Comparison of ENCODE assay signal across 8 cellular contexts in the genomic region with DNA sequence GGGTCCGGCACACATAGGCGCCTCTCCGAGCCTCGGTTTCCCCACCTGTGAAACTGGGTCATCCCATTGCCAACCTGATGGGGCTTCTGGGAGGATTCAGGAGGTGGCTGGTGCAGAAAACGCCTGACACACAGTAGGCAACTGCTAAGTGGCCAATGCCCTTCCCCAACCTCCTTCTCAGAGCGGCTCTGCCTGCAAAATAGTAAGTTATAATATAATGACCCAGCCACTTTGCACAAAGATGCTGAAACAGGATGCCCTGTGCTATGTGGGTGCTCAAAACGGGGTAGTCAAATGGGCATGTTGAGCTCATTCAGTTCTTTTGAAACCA. TPM values are rescaled to one million over a fixed set of nuclear protein-coding genes. Genes with fewer than 3 reads are reported as not detected.
A peak's percentile ranks its signal among the peaks of the same experiment; 100 is the strongest.
DNase-seq lines count a peak whose midpoint lies in the region; ATAC-seq, FAIRE-seq and TF ChIP-seq lines count a peak whose summit lies in the region.

No MANE protein-coding gene starts in this region.

- peak overlapping the region; percentile 87 for H3K4me2 ChIP-seq in DND-41 (ENCODE audit: insufficient read depth, low read length)
- H3K4me2 ChIP-seq in OCI-LY3 (ENCODE audit: low read length) = peak overlapping the region; percentile 97
- H3K4me2 ChIP-seq in endothelial cell of umbilical vein (ENCODE audit: insufficient read depth, low read length) = peak overlapping the region; percentile 39

- CTCF ChIA-PET in endothelial cell of umbilical vein (lab: Charles Lee) = interaction anchor here (0.6 to 6.2 kb wide), 29 partner anchors 9 to 113 kb away, joined by 3 to 65 read pairs (median 5); a partner anchor contains a TSS

- intact Hi-C loops in endothelial cell of umbilical vein (cut with micrococcal nuclease) (loop anchor here (1.0 to 2.0 kb wide), 4 partner anchors 11 to 93 kb away; a partner anchor contains a TSS), pancreas (cut with DNase I) (no loop called here)

- H3K9me1 ChIP-seq in endothelial cell of umbilical vein (replicated peaks; ENCODE audit: control insufficient read depth, extremely low read depth, insufficient read depth, low read length) = no peaks in the 10 kb centered on the region

- no peak for ATAC-seq in DND-41 (ENCODE audit: insufficient read depth, low read depth)
- ATAC-seq in pancreas = no peak
- no peak for ATAC-seq in HG02763 (IDR thresholded peaks at IDR 0.05; ENCODE audit: unreplicated experiment)

- H3K79me2 ChIP-seq in DND-41 (ENCODE audit: insufficient read depth, low read length) (no peaks in the 10 kb centered on the region), OCI-LY3 (ENCODE audit: low read length) (no peaks in the 10 kb centered on the region), endothelial cell of umbilical vein (ENCODE audit: control insufficient read depth, insufficient read depth, low read length) (no peaks in the 10 kb centered on the region)

- FAIRE-seq in endothelial cell of umbilical vein (lab: Jason Lieb, UNC) (no peak), pancreas (lab: Jason Lieb, UNC) (no peak)

- H4K20me1 ChIP-seq in DND-41 (ENCODE audit: insufficient read depth, low read length) (no peaks in the 10 kb centered on the region), OCI-LY3 (ENCODE audit: insufficient read depth, low read length) (no peaks in the 10 kb centered on the region), endothelial cell of umbilical vein (replicated peaks; ENCODE audit: control insufficient read depth, extremely low read depth, insufficient read depth, low read length) (no peaks in the 10 kb centered on the region)

- dilution Hi-C loops in endothelial cell of umbilical vein (cut with MboI; ENCODE audit: extremely low pct_ligation_motif_present, low sequenced_read_pairs) = no loop called here

- H3K27me3 ChIP-seq in DND-41 (ENCODE audit: insufficient read depth, low read length, poor library complexity) (no peaks in the 10 kb centered on the region), OCI-LY3 (ENCODE audit: low read depth, low read length) (no peaks in the 10 kb centered on the region), endothelial cell of umbilical vein (ENCODE audit: control insufficient read depth in 2 of 2, insufficient read depth in 2 of 2, low read length in 2 of 2) (no peaks in the 10 kb centered on the region), pancreas (no peaks in the 10 kb centered on the region)

- POLR2A ChIA-PET in endothelial cell of umbilical vein (lab: Charles Lee) = interaction anchor here (0.6 to 2.0 kb wide), 6 partner anchors 10 to 100 kb away, joined by 3 to 11 read pairs (median 6); a partner anchor contains a TSS

- H3K9me3 ChIP-seq in DND-41 (ENCODE audit: insufficient read depth, low read length, severe bottlenecking) = no peaks in the 10 kb centered on the region
- H3K9me3 ChIP-seq in OCI-LY3 (ENCODE audit: insufficient read depth, low read length) = no peaks in the 10 kb centered on the region
- H3K9me3 ChIP-seq in endothelial cell of umbilical vein (replicated peaks; ENCODE audit: control insufficient read depth, insufficient read depth, low read length) = no peaks in the 10 kb centered on the region
- no peaks in the 10 kb centered on the region for H3K9me3 ChIP-seq in pancreas

- DNase-seq in DND-41 = no peak
- DNase-seq in endothelial cell of umbilical vein (ENCODE audit: low read depth, low spot score) = no peak
- no peak for DNase-seq in pancreas
- no peak for DNase-seq in kidney tubule cell (ENCODE audit: low spot score)
- no peak for DNase-seq in superior temporal gyrus (ENCODE audit: extremely low spot score)
- no peak for DNase-seq in activated CD4-positive, alpha-beta T cell treated with anti-CD3 and anti-CD28 coated beads, Interleukin-2, amount 50 U/mL, for 1 hour

- peak overlapping the region; percentile 63 for H3K9ac ChIP-seq in DND-41 (ENCODE audit: low read depth, low read length)
- peak overlapping the region; percentile 64 for H3K9ac ChIP-seq in OCI-LY3 (ENCODE audit: low read length)
- peak overlapping the region; percentile 82 for H3K9ac ChIP-seq in endothelial cell of umbilical vein (replicated peaks; ENCODE audit: extremely low read depth, insufficient read depth, low read length)

- H3K36me3 ChIP-seq in DND-41 (ENCODE audit: insufficient read depth, low read length) (no peaks in the 10 kb centered on the region), OCI-LY3 (replicated peaks; ENCODE audit: low read depth, low read length) (no peaks in the 10 kb centered on the region), endothelial cell of umbilical vein (ENCODE audit: control insufficient read depth in 2 of 2, extremely low read depth in 1 of 2, insufficient read depth in 2 of 2, low read length in 2 of 2) (no peaks in the 10 kb centered on the region), pancreas (no peaks in the 10 kb centered on the region)

- H3K27ac ChIP-seq in DND-41 (ENCODE audit: low read length) (peak overlapping the region; percentile 3; the same call in 1 of the 2 replicates), OCI-LY3 (ENCODE audit: low read length) (no peak overlapping the region), endothelial cell of umbilical vein (ENCODE audit: insufficient read depth, low read depth, low read length) (peak overlapping the region; percentile 69), pancreas (no peak overlapping the region)

- H3K4me1 ChIP-seq in DND-41 (ENCODE audit: insufficient read depth, low read length) (peaks cover 10% of the 10 kb centered on the region), OCI-LY3 (ENCODE audit: low read length) (peaks cover 5% of the 10 kb centered on the region), endothelial cell of umbilical vein (ENCODE audit: control insufficient read depth, extremely low read depth, insufficient read depth, low read length) (peaks cover 9% of the 10 kb centered on the region), pancreas (peaks cover 0 to 2% (median 0%) of the 10 kb centered on the region in 3 donors)

- H2AFZ ChIP-seq in DND-41 (ENCODE audit: low read depth, low read length) = peak overlapping the region; percentile 83
- peak overlapping the region; percentile 64 for H2AFZ ChIP-seq in OCI-LY3 (ENCODE audit: low read depth, low read length)
- H2AFZ ChIP-seq in endothelial cell of umbilical vein (ENCODE audit: low read depth, low read length) = peak overlapping the region; percentile 67

- TF ChIP-seq POLR2A in endothelial cell of umbilical vein (IDR thresholded peaks at IDR 0.05; ENCODE audit: low read depth, low read length) = no peak

- 6 to 10% methylated on average over 7 of the region's 7 CpGs for WGBS in pancreas, 2 donors

- no TSS peak for BruUV-seq in endothelial cell of umbilical vein (replicated peaks; lab: Mats Ljungman, UMichigan)

- H3K4me3 ChIP-seq in DND-41 (ENCODE audit: low read depth in 1 of 2, low read length in 2 of 2) (peak overlapping the region; percentile 23 to 66; a peak in 3 of 4 replicates), OCI-LY3 (ENCODE audit: low read length) (peak overlapping the region; percentile 87), endothelial cell of umbilical vein (replicated peaks in 1 of 3; ENCODE audit: insufficient read depth in 1 of 3, low read depth in 1 of 3, low read length in 3 of 3) (peak overlapping the region; percentile 55 to 72 (median 57)), pancreas (peak overlapping the region; percentile 67 to 95 (median 86))

- TF ChIP-seq CTCF in DND-41 (IDR thresholded peaks at IDR 0.05; ENCODE audit: borderline replicate concordance, extremely low read depth, low read length, poor library complexity, severe bottlenecking) (no peak), OCI-LY3 (IDR thresholded peaks at IDR 0.05; ENCODE audit: low read depth, low read length) (no peak), endothelial cell of umbilical vein (IDR thresholded peaks at IDR 0.05; ENCODE audit: extremely low read depth in 1 of 2, insufficient read depth in 1 of 2, low read depth in 1 of 2, low read length in 2 of 2) (no peak), pancreas (IDR thresholded peaks at IDR 0.05) (no peak)

RNA-seq across cellular contexts. Expression of a gene that starts 0.5 kb away (rescaled TPM):
- total RNA-seq in endothelial cell of umbilical vein (40.1 and 43.5 TPM in 2 replicates), pancreas (10 to 100 TPM in 5 of 6 donors, 1 to 10 TPM in 1; 8.8 to 18.0 (median 11.0) TPM)
- polyA plus RNA-seq in endothelial cell of umbilical vein (91.9 and 130 TPM in 2 replicates), pancreas (10 to 100 TPM; 17.1 to 22.6 TPM)
- 44.4 and 67.0 TPM in 2 replicates for polyA plus RNA-seq in endothelial cell of umbilical vein (2011; cell fraction: cytosol; rRNA removed)
- 35.4 and 40.1 TPM in 2 replicates for polyA plus RNA-seq in endothelial cell of umbilical vein (2011; cell fraction: nucleus; rRNA removed)
- 44.0 and 76.6 TPM in 2 replicates for polyA plus RNA-seq in endothelial cell of umbilical vein (2012)
- polyA minus RNA-seq in endothelial cell of umbilical vein = 23.7 and 29.0 TPM in 2 replicates
- 5.4 TPM for polyA minus RNA-seq in endothelial cell of umbilical vein (2011; cell fraction: cytosol; rRNA and poly(A)+ RNA removed)
- polyA minus RNA-seq in endothelial cell of umbilical vein (2011; cell fraction: nucleus; rRNA and poly(A)+ RNA removed) = 10.9 and 21.7 TPM in 2 replicates

RNA-seq across cellular contexts. Expression of a gene that starts 23.4 kb away (rescaled TPM):
- total RNA-seq in endothelial cell of umbilical vein (92.2 and 99.8 TPM in 2 replicates), pancreas (10 to 100 TPM; 52.1 to 75.2 (median 56.8) TPM)
- polyA plus RNA-seq in endothelial cell of umbilical vein (74.1 and 80.0 TPM in 2 replicates), pancreas (100 to 1,000 TPM in 1 of 2 donors, 10 to 100 TPM in 1; 84.6 to 107 TPM)
- 54.1 and 72.1 TPM in 2 replicates for polyA plus RNA-seq in endothelial cell of umbilical vein (2011; cell fraction: cytosol; rRNA removed)
- polyA plus RNA-seq in endothelial cell of umbilical vein (2011; cell fraction: nucleus; rRNA removed) = 130 and 131 TPM in 2 replicates
- 82.6 and 111 TPM in 2 replicates for polyA plus RNA-seq in endothelial cell of umbilical vein (2012)
- polyA minus RNA-seq in endothelial cell of umbilical vein = 58.4 and 64.1 TPM in 2 replicates
- polyA minus RNA-seq in endothelial cell of umbilical vein (2011; cell fraction: cytosol; rRNA and poly(A)+ RNA removed) = 32.6 TPM
- polyA minus RNA-seq in endothelial cell of umbilical vein (2011; cell fraction: nucleus; rRNA and poly(A)+ RNA removed) = 45.5 and 73.0 TPM in 2 replicates

RNA-seq across cellular contexts. Expression of a gene that starts 31.2 kb away (rescaled TPM):
- total RNA-seq in endothelial cell of umbilical vein = 288 and 301 TPM in 2 replicates
- 244 and 250 TPM in 2 replicates for polyA plus RNA-seq in endothelial cell of umbilical vein
- 184 TPM in 2 replicates for polyA plus RNA-seq in endothelial cell of umbilical vein (2011; cell fraction: cytosol; rRNA removed)
- 170 and 195 TPM in 2 replicates for polyA plus RNA-seq in endothelial cell of umbilical vein (2011; cell fraction: nucleus; rRNA removed)
- 197 and 307 TPM in 2 replicates for polyA plus RNA-seq in endothelial cell of umbilical vein (2012)
- polyA minus RNA-seq in endothelial cell of umbilical vein = 117 and 142 TPM in 2 replicates
- polyA minus RNA-seq in endothelial cell of umbilical vein (2011; cell fraction: cytosol; rRNA and poly(A)+ RNA removed) = 99.1 TPM
- polyA minus RNA-seq in endothelial cell of umbilical vein (2011; cell fraction: nucleus; rRNA and poly(A)+ RNA removed) = 135 and 137 TPM in 2 replicates
- 10 to 100 TPM; 44.5 to 88.3 (median 66.6) TPM for total RNA-seq in pancreas
- 10 to 100 TPM; 52.5 to 90.1 TPM for polyA plus RNA-seq in pancreas

RNA-seq across cellular contexts. Expression of a gene that starts 49.6 kb away (rescaled TPM):
- total RNA-seq in endothelial cell of umbilical vein (3.9 and 4.6 TPM in 2 replicates), pancreas (10 to 100 TPM in 4 of 6 donors, 1 to 10 TPM in 2; 2.8 to 82.8 (median 22.5) TPM)
- polyA plus RNA-seq in endothelial cell of umbilical vein (14.1 and 18.5 TPM in 2 replicates), pancreas (100 to 1,000 TPM in 1 of 2 donors, 10 to 100 TPM in 1; 95.0 to 169 TPM)
- 11.1 and 13.6 TPM in 2 replicates for polyA plus RNA-seq in endothelial cell of umbilical vein (2011; cell fraction: cytosol; rRNA removed)
- polyA plus RNA-seq in endothelial cell of umbilical vein (2011; cell fraction: nucleus; rRNA removed) = 21.6 and 23.6 TPM in 2 replicates
- 18.8 and 26.4 TPM in 2 replicates for polyA plus RNA-seq in endothelial cell of umbilical vein (2012)
- polyA minus RNA-seq in endothelial cell of umbilical vein = 2.5 and 5.9 TPM in 2 replicates
- polyA minus RNA-seq in endothelial cell of umbilical vein (2011; cell fraction: cytosol; rRNA and poly(A)+ RNA removed) = 0.72 TPM
- 4.3 and 11.4 TPM in 2 replicates for polyA minus RNA-seq in endothelial cell of umbilical vein (2011; cell fraction: nucleus; rRNA and poly(A)+ RNA removed)

Comparison
In these comparisons a context has a peak if more than half of its experiments do, and no peak if none do; other contexts are left out.
1. H3K27ac ChIP-seq: peak in DND-41 (single experiment) and endothelial cell of umbilical vein (single experiment); none in OCI-LY3 (single experiment) and pancreas (0 of 4).
2. H3K4me2 ChIP-seq: peak in every context shown above with its lines; median percentile 97 in OCI-LY3; 87 in DND-41; 39 in endothelial cell of umbilical vein.
3. Peak in every context shown above with its lines, with median percentiles within 50 percentile points of each other: H2AFZ ChIP-seq, H3K4me3 ChIP-seq and H3K9ac ChIP-seq.